43 cellular contexts compared by ENCODE assay signal in genomic region chr12:52763036-52763659, GRCh38. TPM values are rescaled to one million over a fixed set of nuclear protein-coding genes. Genes with fewer than 3 reads are reported as not detected.
"Had no signal": no experiment of that assay in that cellular context is flagged by ENCODE, and none has a peak within 500 bp of the region (broad histone marks: within the 10 kb centered on the region; RNA-seq: fewer than 3 reads in every experiment).

No MANE protein-coding gene starts in this region.

- H3K4me3 ChIP-seq: ascending aorta, body of pancreas, breast epithelium, cardiac muscle cell had no signal

- H3K4me1 Mint-ChIP-seq: activated naive CD4-positive, alpha-beta T cell treated with anti-CD3 and anti-CD28 coated beads, Interleukin-2, amount 10 ng/mL, durations not matched to agents 7 days and 5 days; activated naive CD4-positive, alpha-beta T cell treated with anti-CD3 and anti-CD28 coated beads, Interleukin-2, amount 50 U/mL, for 24 hours; activated naive CD8-positive, alpha-beta T cell treated with anti-CD3 and anti-CD28 coated beads for 36 hours; activated naive CD8-positive, alpha-beta T cell treated with anti-CD3 and anti-CD28 coated beads, Interleukin-2, amount 10 ng/mL, durations not matched to agents 7 days and 5 days; activated naive CD8-positive, alpha-beta T cell treated with anti-CD3 and anti-CD28 coated beads, Interleukin-2, amount 50 U/mL, for 24 hours; activated T-helper 17 cell treated with anti-CD3 and anti-CD28 coated beads, Interleukin-2, amount 50 U/mL, for 72 hours; brain; central memory CD8-positive, alpha-beta T cell had no signal

- H3K36me3 Mint-ChIP-seq: activated naive CD4-positive, alpha-beta T cell treated with anti-CD3 and anti-CD28 coated beads, Interleukin-2, amount 10 ng/mL, durations not matched to agents 7 days and 5 days; activated naive CD4-positive, alpha-beta T cell treated with anti-CD3 and anti-CD28 coated beads, Interleukin-2, amount 50 U/mL, for 72 hours; activated naive CD8-positive, alpha-beta T cell; activated naive CD8-positive, alpha-beta T cell treated with anti-CD3 and anti-CD28 coated beads for 36 hours; activated naive CD8-positive, alpha-beta T cell treated with anti-CD3 and anti-CD28 coated beads, Interleukin-2, amount 10 ng/mL, durations not matched to agents 7 days and 5 days; brain had no signal

- DNase-seq: activated effector memory CD4-positive, alpha-beta T cell treated with anti-CD3 and anti-CD28 coated beads, Interleukin-2, amount 50 U/mL, for 16 hours; activated effector memory CD4-positive, alpha-beta T cell treated with Interleukin-2 at 50 U/mL for 16 hours; activated gamma-delta T cell; activated gamma-delta T cell treated with Interleukin-2 at 50 U/mL for 16 hours; activated naive CD4-positive, alpha-beta T cell; activated naive CD4-positive, alpha-beta T cell treated with anti-CD3 and anti-CD28 coated beads for 36 hours; activated naive CD4-positive, alpha-beta T cell treated with anti-CD3 and anti-CD28 coated beads, Interleukin-2, amount 10 ng/mL, durations not matched to agents 7 days and 5 days; activated naive CD4-positive, alpha-beta T cell treated with anti-CD3 and anti-CD28 coated beads, Interleukin-2, amount 50 U/mL, for 16 hours; activated naive CD4-positive, alpha-beta T cell treated with Interleukin-2 at 50 U/mL for 16 hours; activated naive CD8-positive, alpha-beta T cell treated with anti-CD3 and anti-CD28 coated beads for 36 hours; activated naive CD8-positive, alpha-beta T cell treated with anti-CD3 and anti-CD28 coated beads, Interleukin-2, amount 10 ng/mL, durations not matched to agents 7 days and 5 days; activated naive CD8-positive, alpha-beta T cell treated with anti-CD3 and anti-CD28 coated beads, Interleukin-2, amount 50 U/mL, for 24 hours; activated T-cell treated with anti-CD3 and anti-CD28 coated beads, Interleukin-2, amount 50 U/mL, for 1 hour; activated T-cell treated with anti-CD3 and anti-CD28 coated beads, Interleukin-2, amount 50 U/mL, for 24 hours; activated T-cell treated with anti-CD3 and anti-CD28 coated beads, Interleukin-2, amount 50 U/mL, for 4 hours; activated T-cell treated with anti-CD3 and anti-CD28 coated beads, Interleukin-2, amount 50 U/mL, for 48 hours; activated T-cell treated with anti-CD3 and anti-CD28 coated beads, Interleukin-2, amount 50 U/mL, for 72 hours; amniotic stem cell; amygdala; anterior cingulate cortex; aorta; body of pancreas; brain microvascular endothelial cell; caudate nucleus; central memory CD4-positive, alpha-beta T cell; cerebellar nuclear complex had no signal

- H3K4me3 Mint-ChIP-seq: activated naive CD4-positive, alpha-beta T cell treated with anti-CD3 and anti-CD28 coated beads for 36 hours; activated naive CD4-positive, alpha-beta T cell treated with anti-CD3 and anti-CD28 coated beads, Interleukin-2, amount 10 ng/mL, durations not matched to agents 7 days and 5 days; activated naive CD4-positive, alpha-beta T cell treated with anti-CD3 and anti-CD28 coated beads, Interleukin-2, amount 50 U/mL, for 24 hours; activated naive CD8-positive, alpha-beta T cell; activated naive CD8-positive, alpha-beta T cell treated with anti-CD3 and anti-CD28 coated beads for 36 hours; activated naive CD8-positive, alpha-beta T cell treated with anti-CD3 and anti-CD28 coated beads, Interleukin-2, amount 10 ng/mL, durations not matched to agents 7 days and 5 days; activated naive CD8-positive, alpha-beta T cell treated with anti-CD3 and anti-CD28 coated beads, Interleukin-2, amount 50 U/mL, for 24 hours; activated T-cell treated with anti-CD3 and anti-CD28 coated beads, Interleukin-2, amount 50 U/mL, for 24 hours; activated T-cell treated with anti-CD3 and anti-CD28 coated beads, Interleukin-2, amount 50 U/mL, for 4 hours; activated T-cell treated with anti-CD3 and anti-CD28 coated beads, Interleukin-2, amount 50 U/mL, for 72 hours; activated T-helper 1 cell treated with anti-CD3 and anti-CD28 coated beads, Interleukin-12 subunit alpha, Interleukin-12 subunit beta, Interleukin-2, Interleukin-4 antibody, amounts not matched to agents 30 ng/mL and 10 ng/mL and 1 ng/mL, durations not matched to agents 14 hours and 24 hours and 36 hours; activated T-helper 17 cell treated with anti-CD3 and anti-CD28 coated beads, Interleukin-2, amount 50 U/mL, for 72 hours; brain; central memory CD8-positive, alpha-beta T cell had no signal

- H3K27ac Mint-ChIP-seq: activated naive CD4-positive, alpha-beta T cell treated with anti-CD3 and anti-CD28 coated beads for 36 hours; activated naive CD4-positive, alpha-beta T cell treated with anti-CD3 and anti-CD28 coated beads, Interleukin-2, amount 10 ng/mL, durations not matched to agents 7 days and 5 days; activated naive CD4-positive, alpha-beta T cell treated with anti-CD3 and anti-CD28 coated beads, Interleukin-2, amount 50 U/mL, for 24 hours; activated naive CD4-positive, alpha-beta T cell treated with anti-CD3 and anti-CD28 coated beads, Interleukin-2, amount 50 U/mL, for 72 hours; activated naive CD8-positive, alpha-beta T cell treated with anti-CD3 and anti-CD28 coated beads for 36 hours; activated naive CD8-positive, alpha-beta T cell treated with anti-CD3 and anti-CD28 coated beads, Interleukin-2, amount 10 ng/mL, durations not matched to agents 7 days and 5 days; activated naive CD8-positive, alpha-beta T cell treated with anti-CD3 and anti-CD28 coated beads, Interleukin-2, amount 50 U/mL, for 24 hours; activated T-cell treated with anti-CD3 and anti-CD28 coated beads, Interleukin-2, amount 50 U/mL, for 24 hours; activated T-cell treated with anti-CD3 and anti-CD28 coated beads, Interleukin-2, amount 50 U/mL, for 72 hours; activated T-helper 1 cell treated with anti-CD3 and anti-CD28 coated beads, Interleukin-12 subunit alpha, Interleukin-12 subunit beta, Interleukin-2, Interleukin-4 antibody, amounts not matched to agents 30 ng/mL and 10 ng/mL and 1 ng/mL, durations not matched to agents 14 hours and 24 hours and 36 hours; activated T-helper 17 cell treated with anti-CD3 and anti-CD28 coated beads, Interleukin-2, amount 50 U/mL, for 72 hours; activated T-helper 2 cell treated with anti-CD3 and anti-CD28 coated beads, Interferon-gamma antibody, Interleukin-2, Interleukin-4, amounts not matched to agents 10 μg/mL and 5 μg/mL and 100 μg/mL, durations not matched to agents 14 hours and 24 hours and 36 hours; brain had no signal

- H3K4me1 ChIP-seq: ascending aorta, body of pancreas, breast epithelium had no signal

- H3K27ac ChIP-seq: ascending aorta, body of pancreas, brain microvascular endothelial cell, breast epithelium, cardiac muscle cell had no signal

- H3K9me3 Mint-ChIP-seq: activated naive CD4-positive, alpha-beta T cell treated with anti-CD3 and anti-CD28 coated beads, Interleukin-2, amount 50 U/mL, for 24 hours; activated T-cell treated with anti-CD3 and anti-CD28 coated beads, Interleukin-2, amount 50 U/mL, for 4 hours; activated T-helper 17 cell treated with anti-CD3 and anti-CD28 coated beads, Interleukin-2, amount 50 U/mL, for 72 hours; central memory CD8-positive, alpha-beta T cell had no signal

- H3K27me3 Mint-ChIP-seq: activated naive CD4-positive, alpha-beta T cell treated with anti-CD3 and anti-CD28 coated beads, Interleukin-2, amount 50 U/mL, for 24 hours; activated naive CD8-positive, alpha-beta T cell; activated naive CD8-positive, alpha-beta T cell treated with anti-CD3 and anti-CD28 coated beads for 36 hours; activated naive CD8-positive, alpha-beta T cell treated with anti-CD3 and anti-CD28 coated beads, Interleukin-2, amount 50 U/mL, for 24 hours; activated T-cell treated with anti-CD3 and anti-CD28 coated beads, Interleukin-2, amount 50 U/mL, for 24 hours had no signal

- H3K27me3 ChIP-seq: ascending aorta, body of pancreas, brain microvascular endothelial cell, breast epithelium, cardiac muscle cell had no signal

- H3K36me3 ChIP-seq: ascending aorta, brain microvascular endothelial cell, breast epithelium, cardiac muscle cell had no signal

RNA-seq across cellular contexts. Expression of gene KRT76, which starts 14.0 kb away (rescaled TPM):
- total RNA-seq: activated naive CD4-positive, alpha-beta T cell treated with anti-CD3 and anti-CD28 coated beads for 36 hours; activated naive CD4-positive, alpha-beta T cell treated with anti-CD3 and anti-CD28 coated beads, Interleukin-2, amount 50 U/mL, for 72 hours; activated naive CD8-positive, alpha-beta T cell treated with anti-CD3 and anti-CD28 coated beads for 36 hours; activated naive CD8-positive, alpha-beta T cell treated with anti-CD3 and anti-CD28 coated beads, Interleukin-2, amount 10 ng/mL, durations not matched to agents 7 days and 5 days; activated T-cell treated with anti-CD3 and anti-CD28 coated beads, Interleukin-2, amount 50 U/mL, for 4 hours; activated T-cell treated with anti-CD3 and anti-CD28 coated beads, Interleukin-2, amount 50 U/mL, for 72 hours; activated T-helper 1 cell treated with anti-CD3 and anti-CD28 coated beads, Interleukin-12 subunit alpha, Interleukin-12 subunit beta, Interleukin-2, Interleukin-4 antibody, amounts not matched to agents 30 ng/mL and 10 ng/mL and 1 ng/mL, durations not matched to agents 14 hours and 24 hours and 36 hours; activated T-helper 17 cell treated with anti-CD3 and anti-CD28 coated beads, Interleukin-2, amount 50 U/mL, for 72 hours; activated T-helper 2 cell treated with anti-CD3 and anti-CD28 coated beads, Interferon-gamma antibody, Interleukin-2, Interleukin-4, amounts not matched to agents 10 μg/mL and 5 μg/mL and 100 μg/mL, durations not matched to agents 14 hours and 24 hours and 36 hours; aorta; ascending aorta; astrocyte; body of pancreas; breast epithelium; bronchial epithelial cell; cardiac muscle cell; cardiac septum; cerebellum; chondrocyte had no signal
- polyA plus RNA-seq: adipose tissue, aorta, cardiac muscle cell had no signal

RNA-seq across cellular contexts. Expression of gene KRT3, which starts 32.8 kb away (rescaled TPM):
- total RNA-seq: activated naive CD4-positive, alpha-beta T cell treated with anti-CD3 and anti-CD28 coated beads for 36 hours; activated naive CD8-positive, alpha-beta T cell treated with anti-CD3 and anti-CD28 coated beads for 36 hours; activated naive CD8-positive, alpha-beta T cell treated with anti-CD3 and anti-CD28 coated beads, Interleukin-2, amount 10 ng/mL, durations not matched to agents 7 days and 5 days; activated T-cell treated with anti-CD3 and anti-CD28 coated beads, Interleukin-2, amount 50 U/mL, for 4 hours; activated T-cell treated with anti-CD3 and anti-CD28 coated beads, Interleukin-2, amount 50 U/mL, for 72 hours; activated T-helper 17 cell treated with anti-CD3 and anti-CD28 coated beads, Interleukin-2, amount 50 U/mL, for 72 hours; activated T-helper 2 cell treated with anti-CD3 and anti-CD28 coated beads, Interferon-gamma antibody, Interleukin-2, Interleukin-4, amounts not matched to agents 10 μg/mL and 5 μg/mL and 100 μg/mL, durations not matched to agents 14 hours and 24 hours and 36 hours; aorta; ascending aorta; body of pancreas; breast epithelium; cardiac muscle cell; cardiac septum; cerebellum; chondrocyte had no signal
- polyA plus RNA-seq: adipose tissue, aorta, cardiac muscle cell had no signal

RNA-seq across cellular contexts. Expression of gene KRT4, which starts 50.8 kb away (rescaled TPM):
- total RNA-seq: activated naive CD4-positive, alpha-beta T cell treated with anti-CD3 and anti-CD28 coated beads for 36 hours; activated naive CD4-positive, alpha-beta T cell treated with anti-CD3 and anti-CD28 coated beads, Interleukin-2, amount 50 U/mL, for 72 hours; activated naive CD8-positive, alpha-beta T cell treated with anti-CD3 and anti-CD28 coated beads, Interleukin-2, amount 10 ng/mL, durations not matched to agents 7 days and 5 days; activated T-cell treated with anti-CD3 and anti-CD28 coated beads, Interleukin-2, amount 50 U/mL, for 4 hours; activated T-helper 1 cell treated with anti-CD3 and anti-CD28 coated beads, Interleukin-12 subunit alpha, Interleukin-12 subunit beta, Interleukin-2, Interleukin-4 antibody, amounts not matched to agents 30 ng/mL and 10 ng/mL and 1 ng/mL, durations not matched to agents 14 hours and 24 hours and 36 hours; activated T-helper 17 cell treated with anti-CD3 and anti-CD28 coated beads, Interleukin-2, amount 50 U/mL, for 72 hours; activated T-helper 2 cell treated with anti-CD3 and anti-CD28 coated beads, Interferon-gamma antibody, Interleukin-2, Interleukin-4, amounts not matched to agents 10 μg/mL and 5 μg/mL and 100 μg/mL, durations not matched to agents 14 hours and 24 hours and 36 hours; aorta; ascending aorta; astrocyte; cardiac muscle cell; cardiac septum; cerebellum had no signal
- polyA plus RNA-seq: cardiac muscle cell had no signal

RNA-seq across cellular contexts. Expression of gene KRT77, which starts 59.8 kb away (rescaled TPM):
- total RNA-seq: activated naive CD4-positive, alpha-beta T cell treated with anti-CD3 and anti-CD28 coated beads for 36 hours; activated naive CD4-positive, alpha-beta T cell treated with anti-CD3 and anti-CD28 coated beads, Interleukin-2, amount 50 U/mL, for 72 hours; activated naive CD8-positive, alpha-beta T cell treated with anti-CD3 and anti-CD28 coated beads for 36 hours; activated naive CD8-positive, alpha-beta T cell treated with anti-CD3 and anti-CD28 coated beads, Interleukin-2, amount 10 ng/mL, durations not matched to agents 7 days and 5 days; activated T-cell treated with anti-CD3 and anti-CD28 coated beads, Interleukin-2, amount 50 U/mL, for 4 hours; activated T-cell treated with anti-CD3 and anti-CD28 coated beads, Interleukin-2, amount 50 U/mL, for 72 hours; activated T-helper 1 cell treated with anti-CD3 and anti-CD28 coated beads, Interleukin-12 subunit alpha, Interleukin-12 subunit beta, Interleukin-2, Interleukin-4 antibody, amounts not matched to agents 30 ng/mL and 10 ng/mL and 1 ng/mL, durations not matched to agents 14 hours and 24 hours and 36 hours; activated T-helper 17 cell treated with anti-CD3 and anti-CD28 coated beads, Interleukin-2, amount 50 U/mL, for 72 hours; activated T-helper 2 cell treated with anti-CD3 and anti-CD28 coated beads, Interferon-gamma antibody, Interleukin-2, Interleukin-4, amounts not matched to agents 10 μg/mL and 5 μg/mL and 100 μg/mL, durations not matched to agents 14 hours and 24 hours and 36 hours; aorta; ascending aorta; astrocyte; body of pancreas; bronchial epithelial cell; cardiac muscle cell; cardiac septum; chondrocyte had no signal
- polyA plus RNA-seq: aorta, cardiac muscle cell had no signal
